23 cellular contexts compared by ENCODE assay signal in the genomic region with DNA sequence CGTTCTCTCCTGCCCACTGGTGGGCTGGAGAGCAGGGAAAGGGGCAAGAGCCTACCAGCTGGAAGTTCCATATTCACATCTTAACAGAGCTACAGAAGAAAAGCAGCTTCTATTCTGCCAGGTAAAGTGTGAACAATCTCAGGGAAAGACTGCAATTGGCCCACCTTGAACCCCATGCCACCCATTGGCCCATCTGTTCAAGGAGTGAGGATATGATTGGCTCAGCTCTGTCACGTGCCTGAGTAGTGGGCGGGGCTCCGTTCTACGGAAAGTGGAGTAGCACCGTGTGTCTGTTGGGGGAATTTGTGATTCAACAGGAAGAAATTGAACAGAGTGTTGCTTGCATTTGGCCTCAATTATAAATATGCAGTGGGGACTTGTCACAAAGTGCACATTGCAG.
"Had no signal": no experiment of that assay in that cellular context is flagged by ENCODE, and none has a peak within 500 bp of the region (broad histone marks: within the 10 kb centered on the region; RNA-seq: fewer than 3 reads in every experiment).

No MANE protein-coding gene starts in this region.

- H3K27ac ChIP-seq: dorsolateral prefrontal cortex, gastrocnemius medialis, neutrophil, pancreas, suprapubic skin, thyroid gland, vagina had no signal

- ATAC-seq: gastrocnemius medialis; left lobe of liver; natural killer cell treated with Interleukin-12 subunit alpha and Interleukin-12 subunit beta and Interleukin-15 and Interleukin-18, amount 100 ng/mL, for 72 hours; pancreas; sciatic nerve; stimulated activated naive CD8-positive, alpha-beta T cell treated with anti-CD3 and anti-CD28 coated beads, Interleukin-15, amount 100 ng/mL, for 72 hours had no signal

- H3K36me3 ChIP-seq: gastrocnemius medialis, neutrophil, pancreas, suprapubic skin, thyroid gland, vagina had no signal

- DNase-seq: dorsolateral prefrontal cortex; effector CD4-positive, alpha-beta T cell; foreskin fibroblast; gastrocnemius medialis; kidney; naive B cell; pancreas; stimulated activated CD4-positive, alpha-beta T cell treated with anti-CD3 and anti-CD28 coated beads, Interleukin-12 subunit alpha, Interleukin-12 subunit beta, amount 100 ng/mL, for 4 hours; stimulated activated CD4-positive, alpha-beta T cell treated with anti-CD3 and anti-CD28 coated beads, Interleukin-1b, Interleukin-23, amount 100 ng/mL, for 48 hours; stimulated activated CD4-positive, alpha-beta T cell treated with anti-CD3 and anti-CD28 coated beads, Interleukin-4, amount 100 ng/mL, for 1 hour; stimulated activated CD8-positive, alpha-beta memory T cell treated with anti-CD3 and anti-CD28 coated beads, Interleukin-4, amount 100 ng/mL, for 48 hours; stimulated activated naive CD4-positive, alpha-beta T cell; stimulated activated naive CD8-positive, alpha-beta T cell treated with anti-CD3 and anti-CD28 coated beads, Interleukin-15, amount 100 ng/mL, for 72 hours; thyroid gland; trophoblast cell had no signal

- H3K4me1 ChIP-seq: gastrocnemius medialis, pancreas, suprapubic skin, thyroid gland, vagina had no signal

- H3K27me3 ChIP-seq: gastrocnemius medialis, pancreas, suprapubic skin, thyroid gland, vagina had no signal

- H3K4me3 ChIP-seq: dorsolateral prefrontal cortex, gastrocnemius medialis, lung, pancreas, smooth muscle cell, suprapubic skin, thyroid gland, vagina had no signal

- FAIRE-seq: kidney, pancreas had no signal

- H3K4me2 ChIP-seq: smooth muscle cell had no signal

- H3K9me3 ChIP-seq: gastrocnemius medialis, neutrophil, pancreas, suprapubic skin, thyroid gland, vagina had no signal
